ENCODE assay signal across 2 cellular contexts in genomic region chr18:2918761-2919550, GRCh38.
TF ChIP-seq lines count a peak whose summit lies in the region.

No MANE protein-coding gene starts in this region.

TF ChIP-seq in HEK293T, 16 proteins besides CTCF, POLR2A, EP300 and RAD21 (continued from another document):
- no peak for TF ChIP-seq FOXM1 (IDR thresholded peaks at IDR 0.05; ENCODE audit: borderline replicate concordance)
- no peak for TF ChIP-seq LEF1 (IDR thresholded peaks at IDR 0.05; ENCODE audit: borderline replicate concordance)
- no peak for TF ChIP-seq FOXK2 (IDR thresholded peaks at IDR 0.05)
- no peak for TF ChIP-seq SUZ12 (IDR thresholded peaks at IDR 0.05)
- no peak for TF ChIP-seq BHLHE40 (IDR thresholded peaks at IDR 0.05; ENCODE audit: borderline replicate concordance)
- no peak for TF ChIP-seq ARNT (IDR thresholded peaks at IDR 0.05)
- TF ChIP-seq L3MBTL2 (conservative IDR thresholded peaks at IDR 0.05), result no peak
- TF ChIP-seq ZNF384 (IDR thresholded peaks at IDR 0.05), result no peak
- TF ChIP-seq HDGF (IDR thresholded peaks at IDR 0.05; ENCODE audit: borderline replicate concordance), result no peak
- TF ChIP-seq NFRKB (IDR thresholded peaks at IDR 0.05), result no peak

TF ChIP-seq in SK-N-SH, 30 proteins besides CTCF, POLR2A, EP300 and RAD21 (continued from another document):
- TF ChIP-seq FOXJ3 (CRISPR knock-in tag; IDR thresholded peaks at IDR 0.05), result no peak
- TF ChIP-seq JUND (IDR thresholded peaks at IDR 0.05), result no peak
- TF ChIP-seq NRF1 (IDR thresholded peaks at IDR 0.05; ENCODE audit: low read depth, low read length), result no peak
- no peak for TF ChIP-seq RCOR1 (IDR thresholded peaks at IDR 0.05; ENCODE audit: low read length)
- no peak for TF ChIP-seq SMC3 (IDR thresholded peaks at IDR 0.05; ENCODE audit: low read depth, low read length)
- TF ChIP-seq, protein P1, sequence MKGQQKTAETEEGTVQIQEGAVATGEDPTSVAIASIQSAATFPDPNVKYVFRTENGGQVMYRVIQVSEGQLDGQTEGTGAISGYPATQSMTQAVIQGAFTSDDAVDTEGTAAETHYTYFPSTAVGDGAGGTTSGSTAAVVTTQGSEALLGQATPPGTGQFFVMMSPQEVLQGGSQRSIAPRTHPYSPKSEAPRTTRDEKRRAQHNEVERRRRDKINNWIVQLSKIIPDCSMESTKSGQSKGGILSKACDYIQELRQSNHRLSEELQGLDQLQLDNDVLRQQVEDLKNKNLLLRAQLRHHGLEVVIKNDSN (IDR thresholded peaks at IDR 0.05; ENCODE audit: borderline replicate concordance, low read depth), result no peak
- no peak for TF ChIP-seq MAX (IDR thresholded peaks at IDR 0.05; ENCODE audit: low read depth)
- no peak for TF ChIP-seq MXI1 (IDR thresholded peaks at IDR 0.05; ENCODE audit: low read depth, low read length)
- no peak for TF ChIP-seq ZBTB33 (IDR thresholded peaks at IDR 0.05; ENCODE audit: borderline replicate concordance, low read depth)
- no peak for TF ChIP-seq RFX5 (IDR thresholded peaks at IDR 0.05; ENCODE audit: low read length)
- TF ChIP-seq SIN3A (IDR thresholded peaks at IDR 0.05; ENCODE audit: borderline replicate concordance, low read depth, low read length), result no peak
- TF ChIP-seq NFIC (IDR thresholded peaks at IDR 0.05; ENCODE audit: borderline replicate concordance), result no peak
- TF ChIP-seq, protein P2, sequence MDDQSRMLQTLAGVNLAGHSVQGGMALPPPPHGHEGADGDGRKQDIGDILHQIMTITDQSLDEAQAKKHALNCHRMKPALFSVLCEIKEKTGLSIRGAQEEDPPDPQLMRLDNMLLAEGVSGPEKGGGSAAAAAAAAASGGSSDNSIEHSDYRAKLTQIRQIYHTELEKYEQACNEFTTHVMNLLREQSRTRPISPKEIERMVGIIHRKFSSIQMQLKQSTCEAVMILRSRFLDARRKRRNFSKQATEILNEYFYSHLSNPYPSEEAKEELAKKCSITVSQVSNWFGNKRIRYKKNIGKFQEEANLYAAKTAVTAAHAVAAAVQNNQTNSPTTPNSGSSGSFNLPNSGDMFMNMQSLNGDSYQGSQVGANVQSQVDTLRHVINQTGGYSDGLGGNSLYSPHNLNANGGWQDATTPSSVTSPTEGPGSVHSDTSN (IDR thresholded peaks at IDR 0.05), result no peak
